Comparison of ENCODE assay signal across 2 cellular contexts in the genomic region with DNA sequence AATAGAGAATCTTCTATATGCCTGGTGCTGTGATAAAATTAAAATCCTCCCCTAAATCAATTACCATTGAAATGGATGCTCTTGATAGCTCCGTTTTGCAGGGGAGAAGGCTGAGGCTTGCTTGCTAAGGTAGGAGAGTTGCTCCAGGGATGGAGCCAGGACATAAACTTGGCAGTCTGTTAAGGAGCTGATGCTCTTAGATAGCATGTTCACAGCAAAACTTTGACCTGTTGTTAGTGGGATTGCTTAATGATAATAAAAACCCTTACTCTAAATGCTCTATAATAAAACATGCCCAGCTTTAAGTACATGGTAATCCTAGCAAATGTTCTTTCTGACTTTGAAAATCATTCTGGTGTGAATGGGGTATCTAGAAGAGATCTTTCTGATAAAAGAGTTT.
TF ChIP-seq lines count a peak whose summit lies in the region.

No MANE protein-coding gene starts in this region.

TF ChIP-seq in SK-N-SH treated with all-trans-retinoic acid at 6 μM for 48 hours, 23 proteins besides CTCF, POLR2A, EP300 and RAD21 (continued from another document):
- TF ChIP-seq CSRNP3 (CRISPR knock-in tag; IDR thresholded peaks at IDR 0.05) (no peak), ZFP3 (CRISPR knock-in tag; IDR thresholded peaks at IDR 0.05) (no peak), ARNTL (CRISPR knock-in tag; IDR thresholded peaks at IDR 0.05; ENCODE audit: borderline replicate concordance, low read depth) (no peak)

TF ChIP-seq in SK-N-SH, 30 proteins besides CTCF, POLR2A, EP300 and RAD21 (continued from another document):
- no peak for TF ChIP-seq RXRA (IDR thresholded peaks at IDR 0.05; ENCODE audit: borderline replicate concordance, low read depth)
- TF ChIP-seq GABPA (IDR thresholded peaks at IDR 0.05; ENCODE audit: low read depth): no peak
- TF ChIP-seq TAF1 (IDR thresholded peaks at IDR 0.05; ENCODE audit: borderline replicate concordance, low read depth, low read length): no peak
- no peak for TF ChIP-seq SMC3 (IDR thresholded peaks at IDR 0.05; ENCODE audit: low read depth, low read length)
- no peak for TF ChIP-seq TCF12 (IDR thresholded peaks at IDR 0.05)
- TF ChIP-seq ZBTB33 (IDR thresholded peaks at IDR 0.05; ENCODE audit: borderline replicate concordance, low read depth): no peak
- TF ChIP-seq YY1 (IDR thresholded peaks at IDR 0.05; ENCODE audit: low read depth): no peak
- no peak for TF ChIP-seq ELF1 (IDR thresholded peaks at IDR 0.05)
